In genomic region chr1:80779278-80779677, GRCh38 we compare ENCODE assay signal across 24 cellular contexts.
A peak's percentile ranks its signal among the peaks of the same experiment; 100 is the strongest.
DNase-seq lines count a peak whose midpoint lies in the region; ATAC-seq, FAIRE-seq and TF ChIP-seq lines count a peak whose summit lies in the region.
"Had no signal": no experiment of that assay in that cellular context is flagged by ENCODE, and none has a peak within 500 bp of the region (broad histone marks: within the 10 kb centered on the region; RNA-seq: fewer than 3 reads in every experiment).

No MANE protein-coding gene starts in this region.

- H4K20me1 ChIP-seq in HepG2 (ENCODE audit: insufficient read depth, low read length): no peaks in the 10 kb centered on the region

- H3K4me1 ChIP-seq in liver (ENCODE audit: control insufficient read depth in 4 of 4, insufficient read depth in 4 of 4, low read length in 3 of 4): no peaks in the 10 kb centered on the region
- H3K4me1 ChIP-seq in HepG2 (ENCODE audit: insufficient read depth, low read length): no peaks in the 10 kb centered on the region
- no peaks in the 10 kb centered on the region for H3K4me1 ChIP-seq in right lobe of liver
- H3K4me1 ChIP-seq: SJSA1 had no signal

- H3K4me2 ChIP-seq in HepG2 (ENCODE audit: low read depth, low read length): no peak overlapping the region

- no peaks in the 10 kb centered on the region for H3K27me3 ChIP-seq in liver (ENCODE audit: control insufficient read depth in 4 of 4, insufficient read depth in 4 of 4, low read length in 3 of 4)
- no peaks in the 10 kb centered on the region for H3K27me3 ChIP-seq in HepG2 (ENCODE audit: control insufficient read depth in 1 of 2, insufficient read depth in 2 of 2, low read length in 2 of 2)
- no peaks in the 10 kb centered on the region for H3K27me3 ChIP-seq in right lobe of liver
- H3K27me3 ChIP-seq: SJSA1 had no signal

- H3K27ac ChIP-seq in liver (ENCODE audit: low read depth in 1 of 2, low read length in 2 of 2): no peak overlapping the region
- H3K27ac ChIP-seq in HepG2 (ENCODE audit: extremely low read length, insufficient read depth, low read length): no peak overlapping the region
- H3K27ac ChIP-seq in right lobe of liver: no peak overlapping the region
- H3K27ac ChIP-seq: SJSA1 had no signal

- H3K27ac Mint-ChIP-seq in chondrocyte (ENCODE audit: unreplicated experiment): no peak overlapping the region
- no peak overlapping the region for H3K27ac Mint-ChIP-seq in activated T-helper 1 cell treated with anti-CD3 and anti-CD28 coated beads, Interleukin-12 subunit alpha, Interleukin-12 subunit beta, Interleukin-2, Interleukin-4 antibody, amounts not matched to agents 30 ng/mL and 10 ng/mL and 1 ng/mL, durations not matched to agents 14 hours and 24 hours and 36 hours
- H3K27ac Mint-ChIP-seq: B cell; CD4-positive, CD25-positive, alpha-beta regulatory T cell had no signal

- H3K9me3 ChIP-seq in liver (ENCODE audit: control insufficient read depth in 4 of 4, low read length in 3 of 4) (no peaks in the 10 kb centered on the region), HepG2 (ENCODE audit: low read length) (peaks cover 89% of the 10 kb centered on the region), right lobe of liver (no peaks in the 10 kb centered on the region)
- H3K9me3 ChIP-seq: SJSA1 had no signal

- H3K27me3 Mint-ChIP-seq in chondrocyte (ENCODE audit: low read depth): no peaks in the 10 kb centered on the region
- H3K27me3 Mint-ChIP-seq in activated T-helper 1 cell treated with anti-CD3 and anti-CD28 coated beads, Interleukin-12 subunit alpha, Interleukin-12 subunit beta, Interleukin-2, Interleukin-4 antibody, amounts not matched to agents 30 ng/mL and 10 ng/mL and 1 ng/mL, durations not matched to agents 14 hours and 24 hours and 36 hours (ENCODE audit: insufficient read depth): no peaks in the 10 kb centered on the region
- H3K27me3 Mint-ChIP-seq: B cell; CD4-positive, CD25-positive, alpha-beta regulatory T cell had no signal

- FAIRE-seq in HepG2 (lab: Jason Lieb, UNC): no peak
- FAIRE-seq: GM12892, HTR-8/SVneo had no signal

- TF ChIP-seq CTCF in liver (IDR thresholded peaks at IDR 0.05; ENCODE audit: low read depth, low read length, missing input control) (peak; percentile 9), HepG2 (CRISPR knock-in tag; IDR thresholded peaks at IDR 0.05) (no peak), chondrocyte (IDR thresholded peaks at IDR 0.05) (no peak), right lobe of liver (IDR thresholded peaks at IDR 0.05) (peak in 1 of 4 donors; percentile 18)

- TF ChIP-seq RAD21 in liver (IDR thresholded peaks at IDR 0.05) (peak in 1 of 2 donors; percentile 59), HepG2 (CRISPR knock-in tag; IDR thresholded peaks at IDR 0.05) (no peak)

- intact Hi-C loops in HepG2 (cut with micrococcal nuclease; ENCODE audit: unreplicated experiment) (no loop called here), right lobe of liver (cut with DNase I) (no loop called here)
- intact Hi-C loops in activated T-helper 1 cell treated with anti-CD3 and anti-CD28 coated beads, Interleukin-12 subunit alpha, Interleukin-12 subunit beta, Interleukin-2, Interleukin-4 antibody, amounts not matched to agents 30 ng/mL and 10 ng/mL and 1 ng/mL, durations not matched to agents 14 hours and 24 hours and 36 hours (cut with micrococcal nuclease): no loop called here

- TF ChIP-seq POLR2A in HepG2 (IDR thresholded peaks at IDR 0.05; ENCODE audit: insufficient read depth in 1 of 2, low read depth in 2 of 2, low read length in 2 of 2) (no peak), right lobe of liver (IDR thresholded peaks at IDR 0.05) (no peak)

- H3K79me2 ChIP-seq in HepG2 (ENCODE audit: insufficient read depth, low read length): no peaks in the 10 kb centered on the region

- H3K4me3 ChIP-seq in liver (ENCODE audit: low read depth in 1 of 3, low read length in 3 of 3) (no peak overlapping the region), HepG2 (replicated peaks in 1 of 3; ENCODE audit: insufficient read depth in 1 of 3, low read depth in 2 of 3, low read length in 3 of 3) (no peak overlapping the region), right lobe of liver (no peak overlapping the region)
- H3K4me3 ChIP-seq: SJSA1 had no signal

- POLR2A ChIA-PET in HepG2 (lab: Yijun Ruan, JAX): no interaction called here

- H3K4me1 Mint-ChIP-seq in chondrocyte (ENCODE audit: low read depth): no peaks in the 10 kb centered on the region
- no peaks in the 10 kb centered on the region for H3K4me1 Mint-ChIP-seq in activated T-helper 1 cell treated with anti-CD3 and anti-CD28 coated beads, Interleukin-12 subunit alpha, Interleukin-12 subunit beta, Interleukin-2, Interleukin-4 antibody, amounts not matched to agents 30 ng/mL and 10 ng/mL and 1 ng/mL, durations not matched to agents 14 hours and 24 hours and 36 hours (ENCODE audit: low read depth)
- H3K4me1 Mint-ChIP-seq: B cell; CD4-positive, CD25-positive, alpha-beta regulatory T cell had no signal

- no peak for DNase-seq in HepG2 (ENCODE audit: low spot score)
- peak; percentile 54 for DNase-seq in chondrocyte (ENCODE audit: low spot score)
- no peak for DNase-seq in right lobe of liver
- DNase-seq in NCI-H2227 treated with DMSO at 0.1 percent for 48 hours (lab: John Stamatoyannopoulos, UW): no peak
- DNase-seq in activated T-helper 1 cell treated with anti-CD3 and anti-CD28 coated beads, Interleukin-12 subunit alpha, Interleukin-12 subunit beta, Interleukin-2, Interleukin-4 antibody, amounts not matched to agents 30 ng/mL and 10 ng/mL and 1 ng/mL, durations not matched to agents 14 hours and 24 hours and 36 hours (ENCODE audit: low spot score): no peak
- DNase-seq: 8988T; CD4-positive, CD25-positive, alpha-beta regulatory T cell; COR-L47; DMS 273 treated with DMSO at 0.1 percent for 48 hours; GF-D8; HCEC 1CT; MM.1S; NCI-H1092 treated with DMSO at 0.1 percent for 48 hours; NCI-H146; NCI-H2029 treated with DMSO at 0.1 percent for 48 hours; NCI-H2171 treated with DMSO at 0.1 percent for 48 hours had no signal

- 94% methylated on average over 2 of the region's 2 CpGs for WGBS in liver
- 33% methylated on average over 1 of the region's 2 CpGs for WGBS in HepG2 (ENCODE audit: low lambda C conversion rate)
- 88% methylated on average over 1 of the region's 2 CpGs for WGBS in right lobe of liver (ENCODE audit: insufficient coverage, low coverage, low lambda C conversion rate, missing lambda C conversion rate)

- H3K9ac ChIP-seq in liver (ENCODE audit: low read depth in 1 of 2, low read length in 2 of 2): no peak overlapping the region
- H3K9ac ChIP-seq in HepG2 (ENCODE audit: insufficient read depth, low read depth, low read length): no peak overlapping the region

- peaks cover 6% of the 10 kb centered on the region for H3K9me3 Mint-ChIP-seq in chondrocyte (ENCODE audit: low read depth)
- H3K9me3 Mint-ChIP-seq in activated T-helper 1 cell treated with anti-CD3 and anti-CD28 coated beads, Interleukin-12 subunit alpha, Interleukin-12 subunit beta, Interleukin-2, Interleukin-4 antibody, amounts not matched to agents 30 ng/mL and 10 ng/mL and 1 ng/mL, durations not matched to agents 14 hours and 24 hours and 36 hours: peaks cover 4% of the 10 kb centered on the region

- no peak overlapping the region for H3K4me3 Mint-ChIP-seq in chondrocyte (ENCODE audit: unreplicated experiment)
- no peak overlapping the region for H3K4me3 Mint-ChIP-seq in activated T-helper 1 cell treated with anti-CD3 and anti-CD28 coated beads, Interleukin-12 subunit alpha, Interleukin-12 subunit beta, Interleukin-2, Interleukin-4 antibody, amounts not matched to agents 30 ng/mL and 10 ng/mL and 1 ng/mL, durations not matched to agents 14 hours and 24 hours and 36 hours
- H3K4me3 Mint-ChIP-seq: B cell; CD4-positive, CD25-positive, alpha-beta regulatory T cell had no signal

- no TSS peak for BruUV-seq in HepG2 (replicated peaks; lab: Mats Ljungman, UMichigan)

- CTCF ChIA-PET in HepG2 (lab: Yijun Ruan, JAX; ENCODE audit: low intra/inter-chr PET ratio, low total read pairs): no interaction called here

- H3K36me3 ChIP-seq in liver (ENCODE audit: control insufficient read depth in 4 of 4, insufficient read depth in 3 of 4, low read depth in 1 of 4, low read length in 3 of 4) (no peaks in the 10 kb centered on the region), HepG2 (replicated peaks in 1 of 2; ENCODE audit: control insufficient read depth in 1 of 2, insufficient read depth in 2 of 2, low read length in 2 of 2) (no peaks in the 10 kb centered on the region), right lobe of liver (no peaks in the 10 kb centered on the region)
- H3K36me3 ChIP-seq: SJSA1 had no signal

- H3K36me3 Mint-ChIP-seq in chondrocyte (ENCODE audit: low read depth): peaks cover 1% of the 10 kb centered on the region
- H3K36me3 Mint-ChIP-seq in activated T-helper 1 cell treated with anti-CD3 and anti-CD28 coated beads, Interleukin-12 subunit alpha, Interleukin-12 subunit beta, Interleukin-2, Interleukin-4 antibody, amounts not matched to agents 30 ng/mL and 10 ng/mL and 1 ng/mL, durations not matched to agents 14 hours and 24 hours and 36 hours (ENCODE audit: low read depth): no peaks in the 10 kb centered on the region
- H3K36me3 Mint-ChIP-seq: CD4-positive, CD25-positive, alpha-beta regulatory T cell had no signal

- ATAC-seq in HepG2 (no peak), right lobe of liver (peak in 3 of 4 donors; percentile 20 to 38 (median 37)), GM18873 (IDR thresholded peaks at IDR 0.05; ENCODE audit: low FRiP score, unreplicated experiment) (no peak), HG03108 (IDR thresholded peaks at IDR 0.05; ENCODE audit: unreplicated experiment) (no peak)
- ATAC-seq: Panc1 had no signal

- H2AFZ ChIP-seq in HepG2 (ENCODE audit: low read length): no peak overlapping the region

- TF ChIP-seq EP300 in HepG2 (IDR thresholded peaks at IDR 0.05; ENCODE audit: low read depth in 2 of 2, low read length in 2 of 2): no peak
- TF ChIP-seq EP300 in HepG2 (CRISPR knock-in tag; IDR thresholded peaks at IDR 0.05; ENCODE audit: borderline replicate concordance): no peak

- in situ Hi-C loops in HepG2 (cut with HindIII; ENCODE audit: extremely low pct_ligation_motif_present, low pct_unique_long_range_greater_than_20kb): no loop called here

TF ChIP-seq in liver, 16 proteins besides CTCF, POLR2A, EP300 and RAD21 (continues in another document):
- TF ChIP-seq HNF4A (conservative IDR thresholded peaks at IDR 0.05): no peak

TF ChIP-seq in HepG2, 621 proteins besides CTCF, POLR2A, EP300 and RAD21 (continues in another document):
- no peak for TF ChIP-seq ZSCAN31 (CRISPR knock-in tag; IDR thresholded peaks at IDR 0.05; ENCODE audit: low read depth)
- TF ChIP-seq TERF1 (CRISPR knock-in tag; IDR thresholded peaks at IDR 0.05): no peak
- TF ChIP-seq NCOA2 (CRISPR knock-in tag; IDR thresholded peaks at IDR 0.05): no peak
- TF ChIP-seq ZC3H4 (CRISPR knock-in tag; IDR thresholded peaks at IDR 0.05; ENCODE audit: borderline replicate concordance): no peak

Comparison
In these comparisons a context has a peak if more than half of its experiments do, and no peak if none do; other contexts are left out.
1. ATAC-seq: peak in right lobe of liver (3 of 4); none in HepG2 (single experiment), GM18873 (single experiment) and HG03108 (single experiment).